23 cellular contexts compared by ENCODE assay signal in the genomic region with DNA sequence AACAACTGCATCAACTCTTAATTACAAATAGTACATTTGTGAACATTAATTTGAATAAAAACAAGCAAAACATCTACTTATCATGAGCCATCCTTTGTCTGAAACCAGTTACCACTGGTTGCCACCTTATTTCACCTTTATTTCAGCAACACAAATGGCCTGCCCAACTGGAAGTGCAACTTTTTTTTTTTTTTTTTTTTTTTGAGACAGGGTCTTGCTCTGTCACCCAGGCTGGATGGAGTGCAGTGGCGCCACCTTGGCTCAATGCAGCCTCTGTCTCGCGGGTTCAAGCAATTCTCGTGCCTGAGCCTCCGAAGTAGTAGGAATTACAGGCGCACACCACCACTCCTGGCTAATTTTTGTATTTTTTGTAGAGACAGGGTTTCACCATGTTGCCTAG. TPM values are rescaled to one million over a fixed set of nuclear protein-coding genes. Genes with fewer than 3 reads are reported as not detected.
DNase-seq lines count a peak whose midpoint lies in the region; ATAC-seq and TF ChIP-seq lines count a peak whose summit lies in the region.
"Had no signal": no experiment of that assay in that cellular context is flagged by ENCODE, and none has a peak within 500 bp of the region (broad histone marks: within the 10 kb centered on the region; RNA-seq: fewer than 3 reads in every experiment).

No MANE protein-coding gene starts in this region.

- no peaks in the 10 kb centered on the region for H3K23me2 ChIP-seq in H9 (ENCODE audit: insufficient read length, low read depth, low read length, poor library complexity, severe bottlenecking)

- no peak overlapping the region for H4K91ac ChIP-seq in H9 (ENCODE audit: insufficient read length, low read depth, low read length)

- H3K36me3 Mint-ChIP-seq in activated T-cell treated with anti-CD3 and anti-CD28 coated beads, Interleukin-2, amount 50 U/mL, for 24 hours (ENCODE audit: low read depth), result peaks cover 99% of the 10 kb centered on the region
- peaks cover 44 to 94% (median 82%) of the 10 kb centered on the region in 3 experiments; a peak in 6 of 7 replicates for H3K36me3 Mint-ChIP-seq in H9 (ENCODE audit: insufficient read depth in 1 of 3, low read depth in 3 of 3)

- no peak overlapping the region for H2BK5ac ChIP-seq in H9 (ENCODE audit: insufficient read length, low read length)

- CTCF ChIA-PET in PC-9 (lab: Charles Lee), result interaction anchor here (0.6 kb wide), 1 partner anchor 28 kb away, joined by 4 read pairs; no protein-coding TSS in a partner anchor

- no peak overlapping the region for H4K5ac ChIP-seq in H9 (ENCODE audit: insufficient read length, low read depth, low read length)

- no CpG with 5 or more reads among the region's 6 CpGs for WGBS in H9 (ENCODE audit: extremely low coverage, insufficient read length, low lambda C conversion rate)

- TF ChIP-seq CTCF in H9 (conservative IDR thresholded peaks at IDR 0.05) (peak; percentile 25; the same call in 1 of the 3 replicates), PC-9 (conservative IDR thresholded peaks at IDR 0.05) (peak; percentile 32; the same call in 1 of the 2 replicates)

- H3K4ac ChIP-seq in H9 (ENCODE audit: low read depth, low read length), result no peak overlapping the region

- H3K27ac ChIP-seq in H9 (ENCODE audit: insufficient read length, low read depth, low read length) (no peak overlapping the region), PC-9 (peak overlapping the region; percentile 41; the same call in 1 of the 2 replicates)
- H3K27ac ChIP-seq: adrenal gland, cardiac muscle cell, epithelial cell of prostate, tibial artery had no signal

- peaks cover 88% of the 10 kb centered on the region for H3K4me1 Mint-ChIP-seq in activated T-cell treated with anti-CD3 and anti-CD28 coated beads, Interleukin-2, amount 50 U/mL, for 24 hours (ENCODE audit: low read depth)
- H3K4me1 Mint-ChIP-seq in H9, result no peaks in the 10 kb centered on the region
- H3K4me1 Mint-ChIP-seq: neural crest cell had no signal

- H4K20me1 ChIP-seq in H9 (ENCODE audit: control insufficient read depth, insufficient read depth, insufficient read length), result no peaks in the 10 kb centered on the region
- H4K20me1 ChIP-seq in PC-9 (ENCODE audit: insufficient read depth), result peaks cover 45% of the 10 kb centered on the region

- no peak for TF ChIP-seq POLR2A in GM18505 (IDR thresholded peaks at IDR 0.05; ENCODE audit: borderline replicate concordance, extremely low read depth, insufficient read depth, insufficient read length)

- no peaks in the 10 kb centered on the region for H3K9me3 Mint-ChIP-seq in activated T-cell treated with anti-CD3 and anti-CD28 coated beads, Interleukin-2, amount 50 U/mL, for 24 hours
- H3K9me3 Mint-ChIP-seq in H9, result no peaks in the 10 kb centered on the region
- H3K9me3 Mint-ChIP-seq: neural crest cell had no signal

- no peak overlapping the region for H2BK15ac ChIP-seq in H9 (ENCODE audit: low read depth, low read length)

- H3F3A ChIP-seq in PC-9 (ENCODE audit: insufficient read depth, low read depth), result peaks cover 54% of the 10 kb centered on the region

- no peak for DNase-seq in activated T-cell treated with anti-CD3 and anti-CD28 coated beads, Interleukin-2, amount 50 U/mL, for 24 hours
- no peak for DNase-seq in activated T-cell treated with anti-CD3 and anti-CD28 coated beads for 4 hours
- peak; percentile 48 for DNase-seq in H9
- DNase-seq in PC-9, result peak; percentile 43 to 78
- DNase-seq in stimulated activated CD8-positive, alpha-beta memory T cell treated with anti-CD3 and anti-CD28 coated beads, Interleukin-4, amount 100 ng/mL, for 48 hours, result peak; percentile 24
- DNase-seq in T-helper 2 cell, result no peak
- DNase-seq: activated CD4-positive, alpha-beta T cell treated with anti-CD3 and anti-CD28 coated beads for 4 hours; adrenal gland; dermis blood vessel endothelial cell; left colon; NCI-H1092 treated with DMSO at 0.1 percent for 48 hours; NCI-H2081 treated with DMSO at 0.1 percent for 48 hours; NCI-H69; SK-N-SH; spleen; tibial artery had no signal

- no peak overlapping the region for H3K14ac ChIP-seq in H9 (ENCODE audit: insufficient read depth, low read length)

- H2BK20ac ChIP-seq in H9 (ENCODE audit: low read depth, low read length, poor library complexity, severe bottlenecking), result no peak overlapping the region

- no peak overlapping the region for H3K56ac ChIP-seq in H9 (ENCODE audit: insufficient read length, low read depth, low read length)

- H3K36me3 ChIP-seq in PC-9 (ENCODE audit: low read depth), result peaks cover 62% of the 10 kb centered on the region

- H3K4me3 ChIP-seq in PC-9, result no peak overlapping the region
- H3K4me3 ChIP-seq: adrenal gland, cardiac muscle cell, spleen, tibial artery had no signal

- H3K9ac ChIP-seq in H9 (ENCODE audit: extremely low read depth, insufficient read length, low read length), result no peak overlapping the region
- H3K9ac ChIP-seq: SK-N-SH had no signal

- H2AFZ ChIP-seq in H9 (ENCODE audit: low read length), result no peak overlapping the region
- H2AFZ ChIP-seq in PC-9, result no peak overlapping the region

- H3K4me3 Mint-ChIP-seq in activated T-cell treated with anti-CD3 and anti-CD28 coated beads, Interleukin-2, amount 50 U/mL, for 24 hours, result no peak overlapping the region
- no peak overlapping the region for H3K4me3 Mint-ChIP-seq in H9
- H3K4me3 Mint-ChIP-seq: neural crest cell had no signal

- POLR2A ChIA-PET in PC-9 (lab: Charles Lee; ENCODE audit: unreplicated experiment), result no interaction called here

- H3K9me2 ChIP-seq in PC-9 (ENCODE audit: insufficient read depth), result no peaks in the 10 kb centered on the region
- H3K9me2 ChIP-seq: SK-N-SH had no signal

- no peaks in the 10 kb centered on the region for H3K9me3 ChIP-seq in H9 (ENCODE audit: control insufficient read depth, low read depth, low read length)
- no peaks in the 10 kb centered on the region for H3K9me3 ChIP-seq in PC-9 (ENCODE audit: insufficient read depth, low read depth)
- H3K9me3 ChIP-seq: adrenal gland, SK-N-SH, spleen, tibial artery had no signal

- ATAC-seq in GM21423 (IDR thresholded peaks at IDR 0.05; ENCODE audit: unreplicated experiment), result no peak
- no peak for ATAC-seq in GM18505 (IDR thresholded peaks at IDR 0.05; ENCODE audit: unreplicated experiment)
- ATAC-seq: left colon had no signal

- H3K79me2 ChIP-seq in H9 (ENCODE audit: insufficient read depth, low read length) (peaks cover 2% of the 10 kb centered on the region; the same call in 1 of the 2 replicates), PC-9 (ENCODE audit: low read depth) (peaks cover 82% of the 10 kb centered on the region)

- no peak overlapping the region for H2BK12ac ChIP-seq in H9 (ENCODE audit: insufficient read length, low read depth, low read length)

- H3K4me1 ChIP-seq in H9 (ENCODE audit: insufficient read depth, low read length), result no peaks in the 10 kb centered on the region
- peaks cover 15% of the 10 kb centered on the region for H3K4me1 ChIP-seq in PC-9 (replicated peaks; ENCODE audit: insufficient read depth)

- H3K23ac ChIP-seq in H9 (ENCODE audit: insufficient read length, low read depth, low read length), result no peak overlapping the region

- no TSS peak for BruUV-seq in PC-9 (replicated peaks; lab: Mats Ljungman, UMichigan)

- no peaks in the 10 kb centered on the region for H3K27me3 ChIP-seq in H9 (ENCODE audit: insufficient read depth, low read length)
- no peaks in the 10 kb centered on the region for H3K27me3 ChIP-seq in PC-9 (ENCODE audit: insufficient read depth, low read depth)
- H3K27me3 ChIP-seq: adrenal gland, cardiac muscle cell, spleen, tibial artery had no signal

- intact Hi-C loops in PC-9 (cut with micrococcal nuclease; ENCODE audit: unreplicated experiment), result no loop called here

- no peak overlapping the region for H2BK120ac ChIP-seq in H9 (ENCODE audit: low read depth, low read length, poor library complexity, severe bottlenecking)

- no peak overlapping the region for H3T11ph ChIP-seq in H9 (ENCODE audit: low read length)

- H2AK5ac ChIP-seq in H9 (ENCODE audit: insufficient read length, low read length), result no peak overlapping the region

- H3K27me3 Mint-ChIP-seq in activated T-cell treated with anti-CD3 and anti-CD28 coated beads, Interleukin-2, amount 50 U/mL, for 24 hours, result no peaks in the 10 kb centered on the region
- no peaks in the 10 kb centered on the region for H3K27me3 Mint-ChIP-seq in H9 (ENCODE audit: low read depth)

- H3K79me1 ChIP-seq in H9 (ENCODE audit: insufficient read depth, low read depth, low read length, poor library complexity, severe bottlenecking), result peaks cover 9% of the 10 kb centered on the region

- no peak overlapping the region for H4K8ac ChIP-seq in H9 (replicated peaks; ENCODE audit: insufficient read length, low read depth, low read length)

- H3K18ac ChIP-seq in H9 (ENCODE audit: insufficient read length, low read depth, low read length), result no peak overlapping the region

- H3K27ac Mint-ChIP-seq in activated T-cell treated with anti-CD3 and anti-CD28 coated beads, Interleukin-2, amount 50 U/mL, for 24 hours, result peak overlapping the region; percentile 73
- H3K27ac Mint-ChIP-seq in H9, result no peak overlapping the region

- no peak overlapping the region for H3K4me2 ChIP-seq in H9 (ENCODE audit: insufficient read depth, insufficient read length, low read length)
- H3K4me2 ChIP-seq in PC-9, result peak overlapping the region; percentile 16; the same call in 1 of the 2 replicates
- H3K4me2 ChIP-seq: SK-N-SH had no signal

RNA-seq across cellular contexts. Expression of gene WDR82, which starts 13.1 kb away (rescaled TPM):
- 83.1 and 84.3 TPM in 2 replicates for total RNA-seq in H9 (2021)
- 34.2 and 44.5 TPM in 2 replicates for total RNA-seq in PC-9 (2021)

RNA-seq across cellular contexts. Expression of gene PPM1M, which starts 19.8 kb away (rescaled TPM):
- 6.1 and 7.4 TPM in 2 replicates for total RNA-seq in H9 (2021)
- total RNA-seq in PC-9 (2021), result 16.2 TPM in 2 replicates

RNA-seq across cellular contexts. Expression of gene GLYCTK, which starts 22.2 kb away (rescaled TPM):
- total RNA-seq in H9 (2021) (8.4 and 8.8 TPM in 2 replicates), PC-9 (2021) (8.9 and 11.1 TPM in 2 replicates)

RNA-seq across cellular contexts. Expression of gene TWF2, which starts 26.4 kb away (rescaled TPM):
- total RNA-seq in H9 (2021) (44.8 and 50.9 TPM in 2 replicates), PC-9 (2021) (102 and 115 TPM in 2 replicates)

RNA-seq across cellular contexts. Expression of gene TLR9, which starts 39.9 kb away (rescaled TPM):
- total RNA-seq in H9 (2021) (not detected in 2 replicates), PC-9 (2021) (0.30 and 0.44 TPM in 2 replicates)
- total RNA-seq: frontal cortex, neural crest cell, pulmonary artery endothelial cell had no signal

Comparison
In these comparisons a context has a peak if more than half of its experiments do, and no peak if none do; other contexts are left out.
1. DNase-seq: peak in H9 (single experiment), PC-9 (2 of 2) and stimulated activated CD8-positive, alpha-beta memory T cell treated with anti-CD3 and anti-CD28 coated beads, Interleukin-4, amount 100 ng/mL, for 48 hours (single experiment); none in activated T-cell treated with anti-CD3 and anti-CD28 coated beads, Interleukin-2, amount 50 U/mL, for 24 hours (single experiment), activated T-cell treated with anti-CD3 and anti-CD28 coated beads for 4 hours (single experiment) and T-helper 2 cell (0 of 5).